ENCODE assay signal across 8 cellular contexts in genomic region chr2:157874997-157875719, GRCh38. TPM values are rescaled to one million over a fixed set of nuclear protein-coding genes. Genes with fewer than 3 reads are reported as not detected.
DNase-seq lines count a peak whose midpoint lies in the region; ATAC-seq, FAIRE-seq and TF ChIP-seq lines count a peak whose summit lies in the region.

No MANE protein-coding gene starts in this region.

- TF ChIP-seq CTCF in cardiac muscle cell (IDR thresholded peaks at IDR 0.05; ENCODE audit: low read depth, low read length): no peak
- TF ChIP-seq CTCF in pancreas (IDR thresholded peaks at IDR 0.05): no peak

- H3K27ac Mint-ChIP-seq in activated naive CD8-positive, alpha-beta T cell treated with anti-CD3 and anti-CD28 coated beads for 36 hours: peak overlapping the region; percentile 82

- peak overlapping the region; percentile 72 for H3K4me3 ChIP-seq in GM08714 (ENCODE audit: low read length)
- peak overlapping the region; percentile 99 for H3K4me3 ChIP-seq in cardiac muscle cell
- peak overlapping the region; percentile 35 to 88 (median 77) for H3K4me3 ChIP-seq in pancreas

- WGBS in pancreas, 2 donors: 1% methylated on average over 21 to 25 of the region's 25 CpGs

- DNase-seq in NCI-H2171 treated with DMSO at 0.1 percent for 48 hours (lab: John Stamatoyannopoulos, UW): peak; percentile 59
- no peak for DNase-seq in activated naive CD8-positive, alpha-beta T cell treated with anti-CD3 and anti-CD28 coated beads for 36 hours
- DNase-seq in cardiac muscle cell (ENCODE audit: low read depth in 1 of 2, low spot score in 1 of 2): peak; percentile 45 to 89
- peak; percentile 16 to 68 (median 55) for DNase-seq in pancreas
- DNase-seq in iPS-NIHi7 (ENCODE audit: extremely low spot score): no peak

- H3K36me3 Mint-ChIP-seq in activated naive CD8-positive, alpha-beta T cell treated with anti-CD3 and anti-CD28 coated beads for 36 hours: no peaks in the 10 kb centered on the region

- H3K27me3 ChIP-seq in cardiac muscle cell (peaks cover 3% of the 10 kb centered on the region), pancreas (no peaks in the 10 kb centered on the region)

- no peaks in the 10 kb centered on the region for H3K27me3 Mint-ChIP-seq in activated naive CD8-positive, alpha-beta T cell treated with anti-CD3 and anti-CD28 coated beads for 36 hours

- H3K36me3 ChIP-seq in cardiac muscle cell: no peaks in the 10 kb centered on the region
- no peaks in the 10 kb centered on the region for H3K36me3 ChIP-seq in pancreas

- H3K27ac ChIP-seq in cardiac muscle cell (peak overlapping the region; percentile 49), pancreas (peak overlapping the region; percentile 55 to 99 (median 97))

- FAIRE-seq in pancreas (lab: Jason Lieb, UNC): no peak

- H3K9me3 Mint-ChIP-seq in activated naive CD8-positive, alpha-beta T cell treated with anti-CD3 and anti-CD28 coated beads for 36 hours: no peaks in the 10 kb centered on the region

- peaks cover 18% of the 10 kb centered on the region for H3K4me1 ChIP-seq in cardiac muscle cell (ENCODE audit: low read depth)
- peaks cover 3 to 36% (median 7%) of the 10 kb centered on the region in 3 donors for H3K4me1 ChIP-seq in pancreas

- H3K4me3 Mint-ChIP-seq in activated naive CD8-positive, alpha-beta T cell treated with anti-CD3 and anti-CD28 coated beads for 36 hours: peak overlapping the region; percentile 91

- H3K4me1 Mint-ChIP-seq in activated naive CD8-positive, alpha-beta T cell treated with anti-CD3 and anti-CD28 coated beads for 36 hours: peaks cover 42% of the 10 kb centered on the region

- intact Hi-C loops in pancreas (cut with DNase I): loop anchor here in 1 of 3 donors (10.0 kb wide), 1 partner anchor 90 kb away; no protein-coding TSS in a partner anchor

- peak in 2 of 4 donors; percentile 5 to 11 for ATAC-seq in pancreas
- no peak for ATAC-seq in activated CD4-positive, CD25-positive, alpha-beta regulatory T cell treated with anti-CD3 and anti-CD28 coated beads, Interleukin-2, amount 50 U/mL, for 24 hours
- ATAC-seq in HG02981 (IDR thresholded peaks at IDR 0.05; ENCODE audit: unreplicated experiment): no peak

- no peaks in the 10 kb centered on the region for H3K9me3 ChIP-seq in cardiac muscle cell (ENCODE audit: low read depth)
- H3K9me3 ChIP-seq in pancreas: no peaks in the 10 kb centered on the region

RNA-seq across cellular contexts. Expression of gene ACVR1, which starts 1.0 kb away (rescaled TPM):
- total RNA-seq in activated naive CD8-positive, alpha-beta T cell treated with anti-CD3 and anti-CD28 coated beads for 36 hours: 1 to 10 TPM; 6.4 to 7.1 TPM
- total RNA-seq in cardiac muscle cell (6.1 and 7.5 TPM in 2 replicates), pancreas (10 to 100 TPM in 5 of 6 donors, 1 to 10 TPM in 1; 9.8 to 25.2 (median 12.9) TPM)
- polyA plus RNA-seq in cardiac muscle cell (9.0 and 12.9 TPM in 2 replicates), pancreas (1 to 10 TPM; 3.1 to 6.7 TPM)

Comparison
In these comparisons a context has a peak if more than half of its experiments do, and no peak if none do; other contexts are left out.
1. DNase-seq: peak in NCI-H2171 treated with DMSO at 0.1 percent for 48 hours (single experiment), cardiac muscle cell (2 of 2) and pancreas (6 of 6); none in activated naive CD8-positive, alpha-beta T cell treated with anti-CD3 and anti-CD28 coated beads for 36 hours (single experiment) and iPS-NIHi7 (single experiment).
2. Peak in every context shown above with its lines, with median percentiles within 50 percentile points of each other: H3K4me3 ChIP-seq.